Comparison of ENCODE assay signal across 16 cellular contexts in genomic region chr1:39501666-39502065, GRCh38. TPM values are rescaled to one million over a fixed set of nuclear protein-coding genes. Genes with fewer than 3 reads are reported as not detected.
DNase-seq lines count a peak whose midpoint lies in the region; ATAC-seq, FAIRE-seq and TF ChIP-seq lines count a peak whose summit lies in the region.
"Had no signal": no experiment of that assay in that cellular context is flagged by ENCODE, and none has a peak within 500 bp of the region (broad histone marks: within the 10 kb centered on the region; RNA-seq: fewer than 3 reads in every experiment).

No MANE protein-coding gene starts in this region.

- 70 to 78% (median 75%) methylated on average over 5 of the region's 5 CpGs for whole genome bisulfite sequencing in small intestine, 3 donors

- H3K4me3 ChIP-seq in epithelial cell of esophagus (ENCODE audit: low read length) (no peak overlapping the region), skeletal muscle cell (ENCODE audit: low read depth, low read length) (no peak overlapping the region), small intestine (ENCODE audit: low read depth in 1 of 2, low read length in 2 of 2) (no peak overlapping the region)
- H3K4me3 ChIP-seq: coronary artery had no signal

- no peaks in the 10 kb centered on the region for H3K27me3 ChIP-seq in small intestine (ENCODE audit: control insufficient read depth in 2 of 2, insufficient read depth in 2 of 2, low read length in 2 of 2)

- ATAC-seq in GM21423 (IDR thresholded peaks at IDR 0.05; ENCODE audit: unreplicated experiment), result no peak
- ATAC-seq: activated CD8-positive, alpha-beta T cell treated with anti-CD3 and anti-CD28 coated beads, Interleukin-2, amount 10 ng/mL, durations not matched to agents 7 days and 5 days; Panc1 had no signal

- H3K9me3 ChIP-seq in small intestine (ENCODE audit: control insufficient read depth, low read depth), result no peaks in the 10 kb centered on the region

- no peak overlapping the region for H3K27ac ChIP-seq in small intestine (ENCODE audit: low read depth in 1 of 2, low read length in 1 of 2)
- H3K27ac ChIP-seq: coronary artery, epithelial cell of prostate had no signal

- H3K36me3 ChIP-seq in small intestine (ENCODE audit: control insufficient read depth in 2 of 2, insufficient read depth in 2 of 2, low read length in 2 of 2), result no peaks in the 10 kb centered on the region

- DNase-seq in EH (ENCODE audit: low read depth) (peak; percentile 65), NCI-H446 treated with DMSO at 0.1 percent for 48 hours (lab: John Stamatoyannopoulos, UW) (peak; percentile 45), epithelial cell of esophagus (ENCODE audit: low read depth) (peak; percentile 71), skeletal muscle cell (ENCODE audit: low read depth) (peak; percentile 35), NCI-H748 (lab: John Stamatoyannopoulos, UW; ENCODE audit: unreplicated experiment) (no peak), amniotic stem cell (lab: John Stamatoyannopoulos, UW) (no peak), small intestine (no peak)
- DNase-seq: activated CD8-positive, alpha-beta T cell treated with anti-CD3 and anti-CD28 coated beads, Interleukin-2, amount 10 ng/mL, durations not matched to agents 7 days and 5 days; kidney glomerular epithelial cell; NCI-H2081 treated with DMSO at 0.1 percent for 48 hours; NCI-H526 treated with DMSO at 0.1 percent for 48 hours had no signal

- no peak for FAIRE-seq in small intestine (lab: Jason Lieb, UNC)
- FAIRE-seq: D721Med had no signal

- TF ChIP-seq CTCF in epithelial cell of esophagus (IDR thresholded peaks at IDR 0.05; ENCODE audit: insufficient read depth, low read depth, low read length, missing control alignments), result no peak

- no peaks in the 10 kb centered on the region for H3K4me1 ChIP-seq in small intestine (ENCODE audit: control insufficient read depth in 2 of 2, insufficient read depth in 1 of 2, low read depth in 1 of 2, low read length in 1 of 2)

RNA-seq across cellular contexts. Expression of gene BMP8A, which starts 10.2 kb away (rescaled TPM):
- polyA plus RNA-seq in small intestine, result under 1 TPM in 2 of 3 donors, not detected in 1; 0.37 to 0.45 TPM

Comparison
In these comparisons a context has a peak if more than half of its experiments do, and no peak if none do; other contexts are left out.
1. DNase-seq: peak in EH (single experiment), NCI-H446 treated with DMSO at 0.1 percent for 48 hours (single experiment), epithelial cell of esophagus (single experiment) and skeletal muscle cell (single experiment); none in NCI-H748 (single experiment), amniotic stem cell (single experiment) and small intestine (single experiment).